ENCODE assay signal across 12 cellular contexts in the genomic region with DNA sequence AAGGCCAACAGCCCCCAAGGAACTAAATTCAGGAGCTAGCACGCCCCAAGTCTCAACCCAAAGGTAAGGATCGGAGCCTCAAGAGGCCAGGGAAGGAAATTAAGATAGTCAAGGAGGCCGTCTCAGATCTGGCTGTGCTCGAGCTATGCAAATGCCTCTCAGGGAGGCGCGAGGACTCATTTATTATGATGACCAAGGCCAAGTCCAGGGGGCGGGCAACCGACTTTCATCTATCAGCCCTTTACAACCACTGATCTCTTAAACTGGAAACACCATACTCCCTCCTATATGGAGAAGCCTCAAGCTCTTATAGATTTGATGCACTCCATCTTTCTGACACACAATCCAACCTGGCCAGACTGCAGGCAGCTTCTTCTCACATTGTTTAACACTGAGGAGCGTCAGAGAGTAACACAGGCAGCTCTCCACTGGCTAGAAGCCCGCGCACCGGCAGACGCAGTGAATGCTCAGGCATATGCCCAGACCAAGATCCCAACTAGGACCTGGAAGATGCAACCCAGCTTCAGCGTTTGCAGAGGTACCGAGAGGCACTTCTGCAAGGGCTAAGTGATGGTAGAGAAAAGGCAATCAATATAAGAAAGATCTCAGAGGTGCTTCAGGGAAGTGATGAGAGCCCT. TPM values are rescaled to one million over a fixed set of nuclear protein-coding genes. Genes with fewer than 3 reads are reported as not detected.
A peak's percentile ranks its signal among the peaks of the same experiment; 100 is the strongest.
DNase-seq lines count a peak whose midpoint lies in the region; ATAC-seq and TF ChIP-seq lines count a peak whose summit lies in the region.
"Had no signal": no experiment of that assay in that cellular context is flagged by ENCODE, and none has a peak within 500 bp of the region (broad histone marks: within the 10 kb centered on the region; RNA-seq: fewer than 3 reads in every experiment).

No MANE protein-coding gene starts in this region.

- H3K4me1 ChIP-seq in SJSA1 (replicated peaks) (peaks cover 6% of the 10 kb centered on the region), liver (ENCODE audit: control insufficient read depth in 4 of 4, insufficient read depth in 4 of 4, low read length in 3 of 4) (peaks cover 2 to 33% (median 27%) of the 10 kb centered on the region in 4 donors)

- H3K9me3 Mint-ChIP-seq in effector memory CD8-positive, alpha-beta T cell, result peaks cover 1 to 8% of the 10 kb centered on the region in 2 donors

- H3K36me3 Mint-ChIP-seq in effector memory CD8-positive, alpha-beta T cell (ENCODE audit: insufficient read depth), result no peaks in the 10 kb centered on the region

- WGBS in liver, result 53% methylated on average over 15 of the region's 15 CpGs

- TF ChIP-seq RAD21 in liver (IDR thresholded peaks at IDR 0.05), result no peak

- H3K36me3 ChIP-seq in SJSA1 (no peaks in the 10 kb centered on the region), liver (ENCODE audit: control insufficient read depth in 4 of 4, insufficient read depth in 3 of 4, low read depth in 1 of 4, low read length in 3 of 4) (no peaks in the 10 kb centered on the region)

- H3K27ac ChIP-seq in SJSA1 (no peak overlapping the region), liver (ENCODE audit: low read depth in 1 of 2, low read length in 2 of 2) (peak overlapping the region; percentile 40 to 55)

- H3K4me3 ChIP-seq in AG09309 (ENCODE audit: control insufficient read depth, low read depth, low read length) (peak overlapping the region; percentile 7; the same call in 1 of the 2 replicates), SJSA1 (peak overlapping the region; percentile 22), liver (ENCODE audit: low read depth in 1 of 3, low read length in 3 of 3) (peak overlapping the region; percentile 6 to 64 (median 37))

- peak overlapping the region in 1 of 2 donors; percentile 49 for H3K9ac ChIP-seq in liver (ENCODE audit: low read depth in 1 of 2, low read length in 2 of 2)

- no peak overlapping the region for H3K27ac Mint-ChIP-seq in effector memory CD8-positive, alpha-beta T cell

- peak; percentile 18 for ATAC-seq in GM19467 (IDR thresholded peaks at IDR 0.05; ENCODE audit: unreplicated experiment)
- ATAC-seq in effector memory CD8-positive, alpha-beta T cell (replicated peaks), result no peak

- DNase-seq in AG09309 (ENCODE audit: low read depth) (no peak), SJSA1 (ENCODE audit: low read depth in 1 of 2, low spot score in 2 of 2) (no peak), DMS153 (lab: John Stamatoyannopoulos, UW) (no peak), NCI-H345 treated with DMSO at 0.1 percent for 48 hours (lab: John Stamatoyannopoulos, UW; ENCODE audit: unreplicated experiment) (no peak), NCI-H2171 treated with DMSO at 0.1 percent for 48 hours (lab: John Stamatoyannopoulos, UW) (no peak)
- DNase-seq in effector memory CD8-positive, alpha-beta T cell, result no peak
- DNase-seq: activated CD4-positive, alpha-beta T cell treated with anti-CD3 and anti-CD28 coated beads, Interleukin-2, amount 50 U/mL, for 48 hours; amygdala had no signal

- no peak for TF ChIP-seq CTCF in AG09309 (IDR thresholded peaks at IDR 0.05; ENCODE audit: control insufficient read depth, insufficient read depth, low read depth, low read length, missing control alignments)
- TF ChIP-seq CTCF in liver (IDR thresholded peaks at IDR 0.05; ENCODE audit: low read depth, low read length, missing input control), result no peak

- peak overlapping the region in 1 of 2 donors; percentile 22 for H3K4me3 Mint-ChIP-seq in effector memory CD8-positive, alpha-beta T cell

- no peaks in the 10 kb centered on the region for H3K4me1 Mint-ChIP-seq in effector memory CD8-positive, alpha-beta T cell (ENCODE audit: low read depth in 2 of 2)

- H3K27me3 Mint-ChIP-seq in effector memory CD8-positive, alpha-beta T cell, result peaks cover 6 to 52% of the 10 kb centered on the region in 2 donors

- H3K9me3 ChIP-seq in SJSA1 (replicated peaks) (peaks cover 16% of the 10 kb centered on the region), liver (ENCODE audit: control insufficient read depth in 4 of 4, low read length in 3 of 4) (no peaks in the 10 kb centered on the region)
- H3K9me3 ChIP-seq: Caco-2 had no signal

- H3K27me3 ChIP-seq in SJSA1 (replicated peaks), result peaks cover 17% of the 10 kb centered on the region
- H3K27me3 ChIP-seq in liver (ENCODE audit: control insufficient read depth in 4 of 4, insufficient read depth in 4 of 4, low read length in 3 of 4), result no peaks in the 10 kb centered on the region

TF ChIP-seq in liver, 16 proteins besides CTCF, POLR2A, EP300 and RAD21:
- TF ChIP-seq ATF3 (IDR thresholded peaks at IDR 0.05), result no peak
- no peak for TF ChIP-seq HNF4A (conservative IDR thresholded peaks at IDR 0.05)
- TF ChIP-seq REST (IDR thresholded peaks at IDR 0.05), result no peak
- TF ChIP-seq YY1 (IDR thresholded peaks at IDR 0.05), result no peak
- no peak for TF ChIP-seq JUND (IDR thresholded peaks at IDR 0.05)
- TF ChIP-seq GABPA (IDR thresholded peaks at IDR 0.05 in 1 of 2, conservative IDR thresholded peaks at IDR 0.05 in 1 of 2), result no peak

RNA-seq across cellular contexts. Expression of gene SLC15A1, which starts 9.6 kb away (rescaled TPM):
- not detected in 2 replicates for total RNA-seq in SJSA1 (2014; rRNA removed; shearing (Covaris generic))
- 10 to 100 TPM in 1 of 2 donors, 1 to 10 TPM in 1; 8.4 to 19.7 TPM for total RNA-seq in liver
- 10 to 100 TPM in 1 of 2 donors, 1 to 10 TPM in 1; 5.8 to 14.8 TPM for polyA plus RNA-seq in liver
- polyA plus RNA-seq: neural cell had no signal
